ENCODE assay signal across 8 cellular contexts in genomic region chr1:43946244-43947060, GRCh38. TPM values are rescaled to one million over a fixed set of nuclear protein-coding genes. Genes with fewer than 3 reads are reported as not detected.
A peak's percentile ranks its signal among the peaks of the same experiment; 100 is the strongest.
DNase-seq lines count a peak whose midpoint lies in the region; ATAC-seq lines count a peak whose summit lies in the region.

Gene IPO13 (plus strand): TSS chr1:43946950. CDS start chr1:43947601, 651 bp downstream.

- H3K4me1 Mint-ChIP-seq in CD8-positive, alpha-beta memory T cell: peaks cover 45 to 66% (median 47%) of the 10 kb centered on the region in 3 donors
- H3K4me1 Mint-ChIP-seq in activated CD8-positive, alpha-beta T cell treated with anti-CD3 and anti-CD28 coated beads, Interleukin-2, amount 10 ng/mL, durations not matched to agents 7 days and 5 days (ENCODE audit: low read depth): peaks cover 34% of the 10 kb centered on the region

- ATAC-seq in GM19452 (IDR thresholded peaks at IDR 0.05; ENCODE audit: unreplicated experiment): peak; percentile 87
- peak; percentile 97 for ATAC-seq in activated CD8-positive, alpha-beta T cell treated with anti-CD3 and anti-CD28 coated beads, Interleukin-2, amount 10 ng/mL, durations not matched to agents 7 days and 5 days

- POLR2A ChIA-PET in CD8-positive, alpha-beta memory T cell (lab: Charles Lee): interaction anchor here (0.6 to 2.5 kb wide), 5 partner anchors 23 to 1179 kb away, joined by 3 to 9 read pairs (median 5); partner anchors contain the start of genes ATP6V0B, C1orf50, DPH2 and P3H1
- POLR2A ChIA-PET in activated CD8-positive, alpha-beta T cell treated with anti-CD3 and anti-CD28 coated beads, Interleukin-2, amount 10 ng/mL, durations not matched to agents 7 days and 5 days (lab: Charles Lee): interaction anchor here (1.1 to 1.9 kb wide), 6 partner anchors 10 to 296 kb away, joined by 3 to 6 read pairs (median 5); partner anchors contain the start of genes ATP6V0B, DPH2 and KDM4A

- H3K27ac ChIP-seq in CD8-positive, alpha-beta memory T cell (ENCODE audit: low read depth, low read length): peak within 1 kb of the TSS; percentile 95
- H3K27ac ChIP-seq in ectodermal cell (ENCODE audit: insufficient read depth, low read depth, low read length, poor library complexity, severe bottlenecking): peak within 1 kb of the TSS; percentile 98

- H3K4me1 ChIP-seq in CD8-positive, alpha-beta memory T cell (ENCODE audit: insufficient read depth, low read length): peaks cover 26% of the 10 kb centered on the region
- peaks cover 7% of the 10 kb centered on the region for H3K4me1 ChIP-seq in ectodermal cell (ENCODE audit: control insufficient read depth, insufficient read depth, low read length)

- no peaks in the 10 kb centered on the region for H3K27me3 ChIP-seq in CD8-positive, alpha-beta memory T cell (ENCODE audit: insufficient read depth, low read length, poor library complexity, severe bottlenecking)
- H3K27me3 ChIP-seq in ectodermal cell (ENCODE audit: control insufficient read depth, insufficient read depth, low read length, poor library complexity, severe bottlenecking): no peaks in the 10 kb centered on the region

- peak within 1 kb of the TSS; percentile 67 to 99 (median 94) for H3K27ac Mint-ChIP-seq in CD8-positive, alpha-beta memory T cell
- H3K27ac Mint-ChIP-seq in activated CD8-positive, alpha-beta T cell treated with anti-CD3 and anti-CD28 coated beads, Interleukin-2, amount 10 ng/mL, durations not matched to agents 7 days and 5 days: peak within 1 kb of the TSS; percentile 94

- CTCF ChIA-PET in CD8-positive, alpha-beta memory T cell (lab: Charles Lee): interaction anchor here (0.9 to 5.3 kb wide), 9 partner anchors 12 to 183 kb away, joined by 3 to 46 read pairs (median 4); partner anchors contain the start of genes ARTN, ATP6V0B and DPH2
- CTCF ChIA-PET in activated CD8-positive, alpha-beta T cell treated with anti-CD3 and anti-CD28 coated beads, Interleukin-2, amount 10 ng/mL, durations not matched to agents 7 days and 5 days (lab: Charles Lee): interaction anchor here (0.6 to 10.1 kb wide), 27 partner anchors 9 to 492 kb away, joined by 3 to 148 read pairs (median 4); partner anchors contain the start of genes ARTN, ATP6V0B, DPH2 and HYI

- DNase-seq in CD8-positive, alpha-beta memory T cell: peak; percentile 91 to 96 (median 96)
- peak; percentile 97 for DNase-seq in HK-2 (ENCODE audit: unreplicated experiment)
- peak; percentile 94 for DNase-seq in NCI-H82 treated with DMSO at 0.1 percent for 48 hours (lab: John Stamatoyannopoulos, UW; ENCODE audit: unreplicated experiment)
- DNase-seq in activated CD8-positive, alpha-beta T cell treated with anti-CD3 and anti-CD28 coated beads, Interleukin-2, amount 10 ng/mL, durations not matched to agents 7 days and 5 days: peak; percentile 97
- DNase-seq in lung microvascular endothelial cell (ENCODE audit: low read depth in 2 of 2): peak; percentile 95 to 96
- DNase-seq in stimulated activated CD4-positive, alpha-beta T cell treated with anti-CD3 and anti-CD28 coated beads, TNF-alpha, amount 100 ng/mL, for 48 hours (ENCODE audit: low read depth in 3 of 3): peak; percentile 89 to 94 (median 92)

- H3K36me3 Mint-ChIP-seq in CD8-positive, alpha-beta memory T cell: peaks cover 0 to 22% (median 3%) of the 10 kb centered on the region in 3 donors
- H3K36me3 Mint-ChIP-seq in activated CD8-positive, alpha-beta T cell treated with anti-CD3 and anti-CD28 coated beads, Interleukin-2, amount 10 ng/mL, durations not matched to agents 7 days and 5 days (ENCODE audit: low read depth): peaks cover 6% of the 10 kb centered on the region

- no peaks in the 10 kb centered on the region for H3K27me3 Mint-ChIP-seq in CD8-positive, alpha-beta memory T cell
- H3K27me3 Mint-ChIP-seq in activated CD8-positive, alpha-beta T cell treated with anti-CD3 and anti-CD28 coated beads, Interleukin-2, amount 10 ng/mL, durations not matched to agents 7 days and 5 days (ENCODE audit: low read depth): no peaks in the 10 kb centered on the region

- H3K4me3 Mint-ChIP-seq in CD8-positive, alpha-beta memory T cell: peak within 1 kb of the TSS; percentile 83 to 94 (median 90)
- H3K4me3 Mint-ChIP-seq in activated CD8-positive, alpha-beta T cell treated with anti-CD3 and anti-CD28 coated beads, Interleukin-2, amount 10 ng/mL, durations not matched to agents 7 days and 5 days: peak within 1 kb of the TSS; percentile 82

- H3K9me3 Mint-ChIP-seq in CD8-positive, alpha-beta memory T cell: no peaks in the 10 kb centered on the region
- H3K9me3 Mint-ChIP-seq in activated CD8-positive, alpha-beta T cell treated with anti-CD3 and anti-CD28 coated beads, Interleukin-2, amount 10 ng/mL, durations not matched to agents 7 days and 5 days (ENCODE audit: insufficient read depth): no peaks in the 10 kb centered on the region

- 1% methylated on average over 73 of the region's 73 CpGs for WGBS in ectodermal cell, 2 experiments

- no peaks in the 10 kb centered on the region for H3K36me3 ChIP-seq in CD8-positive, alpha-beta memory T cell (ENCODE audit: insufficient read depth, low read length)
- no peaks in the 10 kb centered on the region for H3K36me3 ChIP-seq in ectodermal cell (ENCODE audit: control insufficient read depth, insufficient read depth, low read length)

- H3K4me3 ChIP-seq in CD8-positive, alpha-beta memory T cell (ENCODE audit: low read length): peak within 1 kb of the TSS; percentile 83
- peak within 1 kb of the TSS; percentile 89 for H3K4me3 ChIP-seq in ectodermal cell (ENCODE audit: insufficient read depth, low read depth, low read length)

- no peaks in the 10 kb centered on the region for H3K9me3 ChIP-seq in CD8-positive, alpha-beta memory T cell (ENCODE audit: low read length)
- no peaks in the 10 kb centered on the region for H3K9me3 ChIP-seq in ectodermal cell (ENCODE audit: control insufficient read depth, low read length)

RNA-seq across cellular contexts. Expression of gene IPO13, which starts in this region (rescaled TPM):
- total RNA-seq in CD8-positive, alpha-beta memory T cell: 10 to 100 TPM; 28.9 to 32.1 TPM
- polyA plus RNA-seq in CD8-positive, alpha-beta memory T cell: 16.0 TPM
- 10 to 100 TPM; 23.7 to 24.5 TPM for total RNA-seq in activated CD8-positive, alpha-beta T cell treated with anti-CD3 and anti-CD28 coated beads, Interleukin-2, amount 10 ng/mL, durations not matched to agents 7 days and 5 days
- 24.8 TPM for polyA plus RNA-seq in ectodermal cell (2013, experiment 1 of 4)
- 21.0 TPM for polyA plus RNA-seq in ectodermal cell (2013, experiment 2 of 4)
- 15.6 TPM for polyA plus RNA-seq in ectodermal cell (2013, experiment 3 of 4)
- 17.3 TPM for polyA plus RNA-seq in ectodermal cell (2013, experiment 4 of 4)
- 5.4 and 8.5 TPM in 2 replicates for total RNA-seq in lung microvascular endothelial cell

Comparison
In these comparisons a context has a peak if more than half of its experiments do, and no peak if none do; other contexts are left out.
1. Peak in every context shown above with its lines: DNase-seq, ATAC-seq, H3K4me3 ChIP-seq and H3K27ac ChIP-seq.